Comparison of ENCODE assay signal across 8 cellular contexts in the genomic region with DNA sequence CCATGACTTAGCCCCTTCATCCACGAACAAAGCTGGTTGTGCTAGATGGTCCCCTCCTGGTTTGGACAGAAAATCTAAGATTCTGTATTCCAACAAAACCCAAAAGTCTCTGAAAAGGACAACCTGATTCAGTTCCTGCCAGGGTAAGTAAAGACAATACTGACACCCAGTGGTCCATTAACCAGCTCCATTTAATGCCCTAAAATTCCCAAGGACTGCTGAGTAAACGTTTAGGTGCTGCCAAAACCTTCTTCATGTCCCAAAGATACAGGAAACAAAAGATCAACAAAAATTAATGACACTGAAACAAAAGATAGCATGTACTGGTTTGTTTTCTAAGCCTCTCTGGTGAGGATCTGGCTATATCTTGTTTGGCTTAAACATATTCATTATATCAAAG. TPM values are rescaled to one million over a fixed set of nuclear protein-coding genes. Genes with fewer than 3 reads are reported as not detected.
DNase-seq lines count a peak whose midpoint lies in the region; ATAC-seq and TF ChIP-seq lines count a peak whose summit lies in the region.

No MANE protein-coding gene starts in this region.

- H3K9me3 Mint-ChIP-seq in chondrocyte (ENCODE audit: low read depth) (peaks cover 10% of the 10 kb centered on the region), nephron progenitor cell (peaks cover 7% of the 10 kb centered on the region)
- peaks cover 14 to 15% of the 10 kb centered on the region in 2 donors for H3K9me3 Mint-ChIP-seq in stimulated activated naive CD8-positive, alpha-beta T cell treated with anti-CD3 and anti-CD28 coated beads, Interleukin-15, amount 100 ng/mL, for 72 hours

- peak; percentile 88 for TF ChIP-seq CTCF in chondrocyte (IDR thresholded peaks at IDR 0.05)
- peak; percentile 49 for TF ChIP-seq CTCF in nephron progenitor cell (IDR thresholded peaks at IDR 0.05)

- ATAC-seq in stimulated activated naive CD8-positive, alpha-beta T cell treated with anti-CD3 and anti-CD28 coated beads, Interleukin-15, amount 100 ng/mL, for 72 hours, result no peak

- no peaks in the 10 kb centered on the region for H3K4me1 Mint-ChIP-seq in chondrocyte (ENCODE audit: low read depth)
- no peaks in the 10 kb centered on the region for H3K4me1 Mint-ChIP-seq in nephron progenitor cell
- H3K4me1 Mint-ChIP-seq in stimulated activated naive CD8-positive, alpha-beta T cell treated with anti-CD3 and anti-CD28 coated beads, Interleukin-15, amount 100 ng/mL, for 72 hours, result no peaks in the 10 kb centered on the region

- peaks cover 32% of the 10 kb centered on the region for H3K27me3 Mint-ChIP-seq in chondrocyte (ENCODE audit: low read depth)
- H3K27me3 Mint-ChIP-seq in nephron progenitor cell (ENCODE audit: low read depth, poor library complexity), result peaks cover 5% of the 10 kb centered on the region
- peaks cover 15% of the 10 kb centered on the region for H3K27me3 Mint-ChIP-seq in stimulated activated naive CD8-positive, alpha-beta T cell treated with anti-CD3 and anti-CD28 coated beads, Interleukin-15, amount 100 ng/mL, for 72 hours

- peak; percentile 78 for DNase-seq in DMS 273 (lab: John Stamatoyannopoulos, UW; ENCODE audit: unreplicated experiment)
- DNase-seq in NCI-H1694 (lab: John Stamatoyannopoulos, UW), result peak; percentile 51
- DNase-seq in chondrocyte (ENCODE audit: low spot score), result no peak
- DNase-seq in nephron progenitor cell, result no peak
- DNase-seq in stimulated activated CD8-positive, alpha-beta memory T cell treated with anti-CD3 and anti-CD28 coated beads, Interleukin-4, amount 100 ng/mL, for 48 hours, result no peak
- DNase-seq in stimulated activated naive CD8-positive, alpha-beta T cell treated with anti-CD3 and anti-CD28 coated beads, Interleukin-15, amount 100 ng/mL, for 72 hours, result no peak
- no peak for DNase-seq in GF-D8 (lab: John Stamatoyannopoulos, UW)
- no peak for DNase-seq in stimulated activated CD4-positive, alpha-beta T cell treated with anti-CD3 and anti-CD28 coated beads, Interleukin-2, amount 100 ng/mL, for 24 hours

- H3K4me3 Mint-ChIP-seq in chondrocyte (ENCODE audit: unreplicated experiment), result no peak overlapping the region
- no peak overlapping the region for H3K4me3 Mint-ChIP-seq in nephron progenitor cell
- no peak overlapping the region for H3K4me3 Mint-ChIP-seq in stimulated activated naive CD8-positive, alpha-beta T cell treated with anti-CD3 and anti-CD28 coated beads, Interleukin-15, amount 100 ng/mL, for 72 hours

- H3K36me3 Mint-ChIP-seq in chondrocyte (ENCODE audit: low read depth) (no peaks in the 10 kb centered on the region), nephron progenitor cell (ENCODE audit: low read depth) (no peaks in the 10 kb centered on the region)

- H3K27ac Mint-ChIP-seq in chondrocyte (ENCODE audit: unreplicated experiment) (no peak overlapping the region), nephron progenitor cell (no peak overlapping the region)
- no peak overlapping the region for H3K27ac Mint-ChIP-seq in stimulated activated naive CD8-positive, alpha-beta T cell treated with anti-CD3 and anti-CD28 coated beads, Interleukin-15, amount 100 ng/mL, for 72 hours

RNA-seq across cellular contexts. Expression of a gene that starts 25.3 kb away (rescaled TPM):
- total RNA-seq in chondrocyte, result not detected in 3 replicates

Comparison
In these comparisons a context has a peak if more than half of its experiments do, and no peak if none do; other contexts are left out.
1. DNase-seq: peak in DMS 273 (single experiment) and NCI-H1694 (single experiment); none in chondrocyte (single experiment), nephron progenitor cell (single experiment), stimulated activated CD8-positive, alpha-beta memory T cell treated with anti-CD3 and anti-CD28 coated beads, Interleukin-4, amount 100 ng/mL, for 48 hours (single experiment), stimulated activated naive CD8-positive, alpha-beta T cell treated with anti-CD3 and anti-CD28 coated beads, Interleukin-15, amount 100 ng/mL, for 72 hours (0 of 2), GF-D8 (single experiment) and stimulated activated CD4-positive, alpha-beta T cell treated with anti-CD3 and anti-CD28 coated beads, Interleukin-2, amount 100 ng/mL, for 24 hours (0 of 2).